In genomic region chr3:72155391-72156064, GRCh38 we compare ENCODE assay signal across 9 cellular contexts.
DNase-seq lines count a peak whose midpoint lies in the region; ATAC-seq, FAIRE-seq and TF ChIP-seq lines count a peak whose summit lies in the region.
"Had no signal": no experiment of that assay in that cellular context is flagged by ENCODE, and none has a peak within 500 bp of the region (broad histone marks: within the 10 kb centered on the region; RNA-seq: fewer than 3 reads in every experiment).

No MANE protein-coding gene starts in this region.

- H3K9ac ChIP-seq in astrocyte (ENCODE audit: low read length): peak overlapping the region; percentile 68

- no peaks in the 10 kb centered on the region for H4K20me1 ChIP-seq in astrocyte (ENCODE audit: insufficient read depth, low read length)

- TF ChIP-seq POLR2A in spleen (IDR thresholded peaks at IDR 0.05): no peak

- peak; percentile 100 for DNase-seq in HCEC 1CT
- DNase-seq in astrocyte (ENCODE audit: low read depth): peak; percentile 98
- DNase-seq in spleen: no peak
- DNase-seq in GM20000 (ENCODE audit: low spot score): no peak
- DNase-seq in middle frontal gyrus (ENCODE audit: extremely low spot score, low spot score): no peak

- H3K27me3 ChIP-seq in astrocyte (ENCODE audit: insufficient read depth, low read length) (peaks cover 6% of the 10 kb centered on the region), spleen (replicated peaks in 1 of 7) (no peaks in the 10 kb centered on the region)

- H3K4me3 ChIP-seq in astrocyte (ENCODE audit: insufficient read depth, low read depth, low read length): no peak overlapping the region
- no peak overlapping the region for H3K4me3 ChIP-seq in spleen

- peak overlapping the region; percentile 41 for H3K27ac Mint-ChIP-seq in astrocyte (ENCODE audit: unreplicated experiment)

- H3K4me3 Mint-ChIP-seq in astrocyte (ENCODE audit: unreplicated experiment): no peak overlapping the region

- H3K4me1 Mint-ChIP-seq in astrocyte (ENCODE audit: low read depth, unreplicated experiment): peaks cover 14% of the 10 kb centered on the region

- H3K27ac ChIP-seq in astrocyte (ENCODE audit: low read depth, low read length): peak overlapping the region; percentile 83
- peak overlapping the region in 5 of 8 donors; percentile 22 to 54 (median 30) for H3K27ac ChIP-seq in spleen
- H3K27ac ChIP-seq: epithelial cell of prostate had no signal

- H3K36me3 ChIP-seq in astrocyte (ENCODE audit: insufficient read depth, low read length): no peaks in the 10 kb centered on the region
- no peaks in the 10 kb centered on the region for H3K36me3 ChIP-seq in spleen

- H2AFZ ChIP-seq in astrocyte (ENCODE audit: low read depth, low read length): peak overlapping the region; percentile 32

- H3K9me3 ChIP-seq in astrocyte (ENCODE audit: insufficient read depth, low read depth, low read length) (peaks cover 4% of the 10 kb centered on the region), spleen (peaks cover 0 to 10% (median 3%) of the 10 kb centered on the region in 8 donors)

- intact Hi-C loops in spleen (cut with DNase I; ENCODE audit: low total_unique reads): no loop called here

- H3K36me3 Mint-ChIP-seq in astrocyte (ENCODE audit: low read depth, unreplicated experiment): no peaks in the 10 kb centered on the region

- H3K9me3 Mint-ChIP-seq in astrocyte (ENCODE audit: unreplicated experiment): peaks cover 2% of the 10 kb centered on the region

- peak overlapping the region; percentile 59 for H3K4me2 ChIP-seq in astrocyte (ENCODE audit: low read length)

- no peaks in the 10 kb centered on the region for H3K79me2 ChIP-seq in astrocyte (ENCODE audit: insufficient read depth, low read length)

- H3K4me1 ChIP-seq in astrocyte (ENCODE audit: insufficient read depth, low read length) (peaks cover 21% of the 10 kb centered on the region), spleen (peaks cover 0 to 32% (median 9%) of the 10 kb centered on the region in 6 donors)

- peaks cover 21% of the 10 kb centered on the region for H3K27me3 Mint-ChIP-seq in astrocyte (ENCODE audit: low read depth, unreplicated experiment)

- ATAC-seq in HG03521 (IDR thresholded peaks at IDR 0.05; ENCODE audit: unreplicated experiment) (no peak), GM18907 (IDR thresholded peaks at IDR 0.05; ENCODE audit: unreplicated experiment) (no peak)

- FAIRE-seq in astrocyte (lab: Jason Lieb, UNC) (peak; percentile 93), islet of Langerhans (lab: Jason Lieb, UNC) (peak; percentile 84)

- WGBS in spleen, 5 donors: 70 to 89% (median 82%) methylated on average over 12 of the region's 12 CpGs

- TF ChIP-seq CTCF in astrocyte (IDR thresholded peaks at IDR 0.05; ENCODE audit: insufficient read depth, low read depth, low read length) (no peak), spleen (IDR thresholded peaks at IDR 0.05 in 8 of 11, conservative IDR thresholded peaks at IDR 0.05 in 3 of 11) (no peak), GM20000 (IDR thresholded peaks at IDR 0.05; ENCODE audit: extremely low read depth, missing control alignments) (no peak)

Comparison
In these comparisons a context has a peak if more than half of its experiments do, and no peak if none do; other contexts are left out.
1. DNase-seq: peak in HCEC 1CT (single experiment) and astrocyte (single experiment); none in spleen (single experiment), GM20000 (single experiment) and middle frontal gyrus (single experiment).